In the genomic region with DNA sequence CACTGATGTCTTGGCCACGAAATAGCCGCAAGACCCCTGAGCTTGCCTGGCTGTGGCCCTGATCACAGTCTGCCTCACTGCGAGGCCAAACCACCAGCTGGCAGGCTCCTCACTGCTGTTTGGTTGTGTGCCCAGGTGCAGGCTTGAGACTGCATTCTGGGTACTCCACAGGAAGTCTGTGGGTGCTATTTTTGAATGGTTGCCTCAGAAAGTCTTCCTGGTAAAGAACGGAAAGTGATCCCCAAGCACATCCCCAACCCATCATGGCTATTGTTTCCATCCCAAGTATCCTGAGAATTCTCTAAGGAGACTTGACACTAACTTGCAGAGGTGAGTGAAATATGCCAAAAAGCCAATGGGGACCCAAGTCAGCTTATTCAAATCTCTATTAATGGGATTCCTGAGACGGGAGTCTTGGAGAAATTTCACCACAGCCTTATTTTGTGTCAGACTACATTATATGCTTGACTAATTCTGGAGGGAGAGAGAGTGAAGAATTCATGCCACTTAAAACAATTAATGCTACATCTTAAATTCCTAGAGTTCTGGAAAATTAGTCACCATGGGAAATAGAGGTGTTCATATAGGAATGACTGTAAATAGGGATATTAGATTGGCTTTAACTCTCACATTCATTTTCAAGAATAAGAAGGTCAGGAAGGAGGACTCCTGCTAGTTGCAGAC, we compare ENCODE assay signal across 19 cellular contexts.
"Had no signal": no experiment of that assay in that cellular context is flagged by ENCODE, and none has a peak within 500 bp of the region (broad histone marks: within the 10 kb centered on the region; RNA-seq: fewer than 3 reads in every experiment).

No MANE protein-coding gene starts in this region.

- FAIRE-seq: kidney had no signal

- H3K27ac ChIP-seq: dorsolateral prefrontal cortex, gastroesophageal sphincter, hepatocyte, ovary, thyroid gland, vagina had no signal

- H3K27me3 ChIP-seq: gastroesophageal sphincter, hepatocyte, ovary, thyroid gland, vagina had no signal

- H3K9me3 ChIP-seq: ovary, thyroid gland, vagina had no signal

- ATAC-seq: activated CD8-positive, alpha-beta T cell treated with anti-CD3 and anti-CD28 coated beads for 36 hours; activated T-cell treated with anti-CD3 and anti-CD28 coated beads, Interleukin-2, amount 50 U/mL, for 4 hours; gastroesophageal sphincter; stimulated activated naive B cell treated with anti-CD40 and anti-IgM and Interleukin-4, amounts not matched to agents 10 μg/mL and 1 μg/mL and 100 μg/mL, for 72 hours had no signal

- H3K4me1 Mint-ChIP-seq: activated B cell treated with CpG ODN at 0.5 μM for 24 hours; naive B cell; stimulated activated naive B cell treated with anti-CD40 and anti-IgM and Interleukin-4, amounts not matched to agents 10 μg/mL and 1 μg/mL and 100 μg/mL, for 72 hours had no signal

- H3K4me3 ChIP-seq: dorsolateral prefrontal cortex, gastroesophageal sphincter, hepatocyte, lung, ovary, thyroid gland, vagina had no signal

- H3K27ac Mint-ChIP-seq: activated B cell treated with CpG ODN at 0.5 μM for 24 hours; activated CD8-positive, alpha-beta T cell treated with anti-CD3 and anti-CD28 coated beads for 36 hours; stimulated activated naive B cell treated with anti-CD40 and anti-IgM and Interleukin-4, amounts not matched to agents 10 μg/mL and 1 μg/mL and 100 μg/mL, for 72 hours; T-helper 2 cell treated with Interferon-gamma antibody and Interleukin-4, amounts not matched to agents 5 μg/mL and 100 μg/mL, for 36 hours had no signal

- H3K36me3 ChIP-seq: gastroesophageal sphincter, ovary, thyroid gland, vagina had no signal

- H3K4me1 ChIP-seq: gastroesophageal sphincter, vagina had no signal

- H3K4me3 Mint-ChIP-seq: activated B cell treated with CpG ODN at 0.5 μM for 24 hours; activated CD8-positive, alpha-beta T cell treated with anti-CD3 and anti-CD28 coated beads for 36 hours; activated T-cell treated with anti-CD3 and anti-CD28 coated beads, Interleukin-2, amount 50 U/mL, for 4 hours; naive B cell; stimulated activated naive B cell treated with anti-CD40 and anti-IgM and Interleukin-4, amounts not matched to agents 10 μg/mL and 1 μg/mL and 100 μg/mL, for 72 hours; T-helper 2 cell treated with Interferon-gamma antibody and Interleukin-4, amounts not matched to agents 5 μg/mL and 100 μg/mL, for 36 hours had no signal

- H3K36me3 Mint-ChIP-seq: stimulated activated naive B cell treated with anti-CD40 and anti-IgM and Interleukin-4, amounts not matched to agents 10 μg/mL and 1 μg/mL and 100 μg/mL, for 72 hours had no signal

- DNase-seq: activated B cell treated with CpG ODN at 0.5 μM for 24 hours; activated CD4-positive, alpha-beta T cell treated with anti-CD3 and anti-CD28 coated beads for 48 hours; activated CD8-positive, alpha-beta T cell treated with anti-CD3 and anti-CD28 coated beads for 36 hours; activated effector memory CD4-positive, alpha-beta T cell treated with Interleukin-2 at 50 U/mL for 16 hours; activated naive CD4-positive, alpha-beta T cell treated with anti-CD3 and anti-CD28 coated beads, Interleukin-2, amount 50 U/mL, for 16 hours; activated T-cell treated with anti-CD3 and anti-CD28 coated beads, Interleukin-2, amount 50 U/mL, for 4 hours; dorsolateral prefrontal cortex; kidney; naive B cell; ovary; stimulated activated CD4-positive, alpha-beta T cell treated with anti-CD3 and anti-CD28 coated beads, Interleukin-2, amount 100 ng/mL, for 48 hours; stimulated activated naive B cell treated with anti-CD40 and anti-IgM and Interleukin-4, amounts not matched to agents 10 μg/mL and 1 μg/mL and 100 μg/mL, for 72 hours; SW 1271 had no signal
